ENCODE assay signal across 8 cellular contexts in genomic region chr15:43799209-43799944, GRCh38. TPM values are rescaled to one million over a fixed set of nuclear protein-coding genes. Genes with fewer than 3 reads are reported as not detected.
DNase-seq lines count a peak whose midpoint lies in the region; ATAC-seq, FAIRE-seq and TF ChIP-seq lines count a peak whose summit lies in the region.

No MANE protein-coding gene starts in this region.

- POLR2A ChIA-PET in HepG2 (lab: Yijun Ruan, JAX) = interaction anchor here (3.4 to 5.2 kb wide), 2 partner anchors 23 to 25 kb away, joined by 10 to 34 read pairs; partner anchors contain the start of genes ELL3 and MFAP1

- peaks cover 15% of the 10 kb centered on the region for H4K20me1 ChIP-seq in HepG2 (ENCODE audit: insufficient read depth, low read length)

- H3K79me2 ChIP-seq in HepG2 (ENCODE audit: insufficient read depth, low read length) = peaks cover 19% of the 10 kb centered on the region

- H3K4me2 ChIP-seq in HepG2 (ENCODE audit: low read depth, low read length) = no peak overlapping the region

- WGBS in heart left ventricle, 4 donors = 85 to 92% (median 91%) methylated on average over 16 of the region's 16 CpGs
- 95% methylated on average over 16 of the region's 16 CpGs for WGBS in HepG2 (ENCODE audit: low lambda C conversion rate)

- DNase-seq in heart left ventricle (no peak), cardiac septum (ENCODE audit: low spot score) (no peak), HepG2 (ENCODE audit: low spot score) (no peak), uterus (no peak), SKM-1 treated with dmso at 0.1 percent for 144 hours (lab: John Stamatoyannopoulos, UW; ENCODE audit: unreplicated experiment) (no peak), NCI-H1092 (lab: John Stamatoyannopoulos, UW) (no peak)
- DNase-seq in stimulated activated CD4-positive, alpha-beta T cell treated with anti-CD3 and anti-CD28 coated beads, Interleukin-15, amount 100 ng/mL, for 24 hours = no peak

- BruUV-seq in HepG2 (replicated peaks; lab: Mats Ljungman, UMichigan) = no TSS peak

- no peak for TF ChIP-seq RAD21 in HepG2 (CRISPR knock-in tag; IDR thresholded peaks at IDR 0.05)

- H3K9me3 ChIP-seq in heart left ventricle (no peaks in the 10 kb centered on the region), HepG2 (ENCODE audit: low read length) (no peaks in the 10 kb centered on the region), uterus (no peaks in the 10 kb centered on the region)

- CTCF ChIA-PET in HepG2 (lab: Yijun Ruan, JAX; ENCODE audit: low intra/inter-chr PET ratio, low total read pairs) = no interaction called here

- no peak for ATAC-seq in heart left ventricle
- peak; percentile 13 for ATAC-seq in HepG2

- no peak overlapping the region for H2AFZ ChIP-seq in HepG2 (ENCODE audit: low read length)

- intact Hi-C loops in heart left ventricle (cut with DNase I) = no loop called here
- intact Hi-C loops in cardiac septum (cut with DNase I) = no loop called here
- intact Hi-C loops in HepG2 (cut with micrococcal nuclease; ENCODE audit: unreplicated experiment) = no loop called here
- intact Hi-C loops in uterus (cut with DNase I; ENCODE audit: low total_unique reads) = no loop called here

- TF ChIP-seq POLR2A in heart left ventricle (IDR thresholded peaks at IDR 0.05) (no peak), HepG2 (IDR thresholded peaks at IDR 0.05; ENCODE audit: insufficient read depth in 1 of 2, low read depth in 2 of 2, low read length in 2 of 2) (no peak), uterus (IDR thresholded peaks at IDR 0.05) (no peak)

- TF ChIP-seq CTCF in heart left ventricle (IDR thresholded peaks at IDR 0.05) (no peak), VCaP (conservative IDR thresholded peaks at IDR 0.05) (no peak), HepG2 (CRISPR knock-in tag; IDR thresholded peaks at IDR 0.05) (no peak), uterus (IDR thresholded peaks at IDR 0.05) (no peak)

- no peak for TF ChIP-seq EP300 in HepG2 (IDR thresholded peaks at IDR 0.05; ENCODE audit: low read depth in 2 of 2, low read length in 2 of 2)
- TF ChIP-seq EP300 in HepG2 (CRISPR knock-in tag; IDR thresholded peaks at IDR 0.05; ENCODE audit: borderline replicate concordance) = no peak

- peaks cover 4 to 62% (median 43%) of the 10 kb centered on the region in 12 donors for H3K4me1 ChIP-seq in heart left ventricle
- peaks cover 60% of the 10 kb centered on the region for H3K4me1 ChIP-seq in HepG2 (ENCODE audit: insufficient read depth, low read length)
- H3K4me1 ChIP-seq in uterus = peaks cover 0 to 12% of the 10 kb centered on the region in 2 donors

- H3K27ac ChIP-seq in heart left ventricle = peak overlapping the region; percentile 76 to 95 (median 90)
- H3K27ac ChIP-seq in VCaP = peak overlapping the region; percentile 93
- H3K27ac ChIP-seq in HepG2 (ENCODE audit: extremely low read length, insufficient read depth, low read length) = peak overlapping the region; percentile 71
- peak overlapping the region; percentile 88 to 97 for H3K27ac ChIP-seq in uterus

- no peaks in the 10 kb centered on the region for H3K27me3 ChIP-seq in heart left ventricle
- H3K27me3 ChIP-seq in HepG2 (ENCODE audit: control insufficient read depth in 1 of 2, insufficient read depth in 2 of 2, low read length in 2 of 2) = no peaks in the 10 kb centered on the region; a peak in 1 of 5 replicates
- H3K27me3 ChIP-seq in uterus = no peaks in the 10 kb centered on the region

- H3K4me3 ChIP-seq in heart left ventricle (peak overlapping the region in 1 of 12 donors; percentile 87), HepG2 (replicated peaks in 1 of 3; ENCODE audit: insufficient read depth in 1 of 3, low read depth in 2 of 3, low read length in 3 of 3) (no peak overlapping the region), uterus (no peak overlapping the region)

- H3K9ac ChIP-seq in HepG2 (ENCODE audit: insufficient read depth, low read depth, low read length) = no peak overlapping the region

- H3K36me3 ChIP-seq in heart left ventricle (peaks cover 0 to 86% (median 76%) of the 10 kb centered on the region in 9 donors), HepG2 (replicated peaks in 1 of 2; ENCODE audit: control insufficient read depth in 1 of 2, insufficient read depth in 2 of 2, low read length in 2 of 2) (peaks cover 6 to 28% of the 10 kb centered on the region in 2 experiments), uterus (no peaks in the 10 kb centered on the region)

- in situ Hi-C loops in HepG2 (cut with HindIII; ENCODE audit: extremely low pct_ligation_motif_present, low pct_unique_long_range_greater_than_20kb) = no loop called here

- no peak for FAIRE-seq in HepG2 (lab: Jason Lieb, UNC)

RNA-seq across cellular contexts. Expression of gene SERINC4, which starts 0.6 kb away (rescaled TPM):
- under 1 TPM in 8 of 9 donors, not detected in 1; 0.14 to 0.37 (median 0.31) TPM for total RNA-seq in heart left ventricle
- under 1 TPM; 0.25 to 0.42 TPM for polyA plus RNA-seq in heart left ventricle
- total RNA-seq in cardiac septum = 0.43 TPM
- not detected in 2 replicates for total RNA-seq in HepG2 (2016; rRNA removed; fragmentation: Illumina TruSeq; extraction: Trizol)
- total RNA-seq in HepG2 (2016; cell fraction: cytosol; rRNA removed; fragmentation: Illumina TruSeq; extraction: Trizol; ENCODE audit: low read depth) = not detected in 2 replicates
- total RNA-seq in HepG2 (2016; cell fraction: insoluble cytoplasmic fraction; rRNA removed; fragmentation: Illumina TruSeq; extraction: Trizol) = 0.09 TPM in 1 of 2 replicates, not detected in the other
- not detected in 2 replicates for total RNA-seq in HepG2 (2016; cell fraction: membrane; rRNA removed; fragmentation: Illumina TruSeq; extraction: Trizol)
- total RNA-seq in HepG2 (2016; cell fraction: nucleus; rRNA removed; fragmentation: Illumina TruSeq; extraction: Trizol) = not detected in 2 replicates
- 0.04 TPM in 1 of 2 replicates, not detected in the other for polyA plus RNA-seq in HepG2 (2011; rRNA removed)
- polyA plus RNA-seq in HepG2 (2011; cell fraction: cytosol; rRNA removed) = not detected in 2 replicates
- polyA plus RNA-seq in HepG2 (2011; cell fraction: nucleus; rRNA removed) = 0.10 TPM in 2 replicates
- not detected in 2 replicates for polyA plus RNA-seq in HepG2 (2012)
- polyA plus RNA-seq in HepG2 (2016; cell fraction: cytosol; fragmentation: Illumina TruSeq; extraction: Trizol; ENCODE audit: low read depth) = not detected in 2 replicates
- not detected in 2 replicates for polyA plus RNA-seq in HepG2 (2016; cell fraction: insoluble cytoplasmic fraction; fragmentation: Illumina TruSeq; extraction: Trizol; ENCODE audit: low read depth)
- polyA plus RNA-seq in HepG2 (2016; cell fraction: membrane; fragmentation: Illumina TruSeq; extraction: Trizol; ENCODE audit: low read depth) = not detected in 2 replicates
- not detected in 2 replicates for polyA plus RNA-seq in HepG2 (2016; cell fraction: nucleus; fragmentation: Illumina TruSeq; extraction: Trizol; ENCODE audit: insufficient read depth, low read depth)
- polyA minus RNA-seq in HepG2 (2011; rRNA and poly(A)+ RNA removed; ENCODE audit: low replicate concordance) = 2.4 TPM in 1 of 2 replicates, not detected in the other
- polyA minus RNA-seq in HepG2 (2011; cell fraction: cytosol; rRNA and poly(A)+ RNA removed) = not detected in 2 replicates
- polyA minus RNA-seq in HepG2 (2011; cell fraction: nucleus; rRNA and poly(A)+ RNA removed) = 0.13 TPM in 1 of 2 replicates, not detected in the other
- under 1 TPM in 2 of 4 donors, not detected in 2; 0.28 to 0.49 TPM for total RNA-seq in uterus

RNA-seq across cellular contexts. Expression of gene HYPK, which starts 1.0 kb away (rescaled TPM):
- total RNA-seq in heart left ventricle (10 to 100 TPM; 10.3 to 16.5 (median 13.6) TPM), cardiac septum (11.7 TPM), HepG2 (2016; rRNA removed; fragmentation: Illumina TruSeq; extraction: Trizol) (9.4 and 13.5 TPM in 2 replicates), uterus (10 to 100 TPM in 3 of 4 donors, 1 to 10 TPM in 1; 4.8 to 42.3 (median 14.1) TPM)
- polyA plus RNA-seq in heart left ventricle (10 to 100 TPM; 42.9 to 56.5 TPM), HepG2 (2011; rRNA removed) (12.7 and 16.5 TPM in 2 replicates)
- 9.3 and 10.3 TPM in 2 replicates for total RNA-seq in HepG2 (2016; cell fraction: cytosol; rRNA removed; fragmentation: Illumina TruSeq; extraction: Trizol; ENCODE audit: low read depth)
- 12.9 and 17.9 TPM in 2 replicates for total RNA-seq in HepG2 (2016; cell fraction: insoluble cytoplasmic fraction; rRNA removed; fragmentation: Illumina TruSeq; extraction: Trizol)
- 10.1 and 12.4 TPM in 2 replicates for total RNA-seq in HepG2 (2016; cell fraction: membrane; rRNA removed; fragmentation: Illumina TruSeq; extraction: Trizol)
- total RNA-seq in HepG2 (2016; cell fraction: nucleus; rRNA removed; fragmentation: Illumina TruSeq; extraction: Trizol) = 18.0 and 18.7 TPM in 2 replicates
- 1.7 and 1.9 TPM in 2 replicates for polyA plus RNA-seq in HepG2 (2011; cell fraction: cytosol; rRNA removed)
- polyA plus RNA-seq in HepG2 (2011; cell fraction: nucleus; rRNA removed) = 16.8 and 20.9 TPM in 2 replicates
- 4.8 and 7.1 TPM in 2 replicates for polyA plus RNA-seq in HepG2 (2012)
- 1.4 and 1.7 TPM in 2 replicates for polyA plus RNA-seq in HepG2 (2016; cell fraction: cytosol; fragmentation: Illumina TruSeq; extraction: Trizol; ENCODE audit: low read depth)
- polyA plus RNA-seq in HepG2 (2016; cell fraction: insoluble cytoplasmic fraction; fragmentation: Illumina TruSeq; extraction: Trizol; ENCODE audit: low read depth) = 3.9 and 4.7 TPM in 2 replicates
- polyA plus RNA-seq in HepG2 (2016; cell fraction: membrane; fragmentation: Illumina TruSeq; extraction: Trizol; ENCODE audit: low read depth) = 1.9 and 3.9 TPM in 2 replicates
- 12.2 and 12.8 TPM in 2 replicates for polyA plus RNA-seq in HepG2 (2016; cell fraction: nucleus; fragmentation: Illumina TruSeq; extraction: Trizol; ENCODE audit: insufficient read depth, low read depth)
- 6.7 and 7.4 TPM in 2 replicates for polyA minus RNA-seq in HepG2 (2011; rRNA and poly(A)+ RNA removed; ENCODE audit: low replicate concordance)
- 4.2 and 8.4 TPM in 2 replicates for polyA minus RNA-seq in HepG2 (2011; cell fraction: cytosol; rRNA and poly(A)+ RNA removed)
- polyA minus RNA-seq in HepG2 (2011; cell fraction: nucleus; rRNA and poly(A)+ RNA removed) = 24.1 and 29.1 TPM in 2 replicates

RNA-seq across cellular contexts. Expression of gene SERF2, which starts 7.3 kb away (rescaled TPM):
- total RNA-seq in heart left ventricle = 1,000 to 10,000 TPM in 3 of 9 donors, 100 to 1,000 TPM in 6; 705 to 1,199 (median 843) TPM
- polyA plus RNA-seq in heart left ventricle = 1,000 to 10,000 TPM; 1,530 to 4,156 TPM
- total RNA-seq in cardiac septum = 943 TPM
- 1,257 and 1,308 TPM in 2 replicates for total RNA-seq in HepG2 (2016; rRNA removed; fragmentation: Illumina TruSeq; extraction: Trizol)
- total RNA-seq in HepG2 (2016; cell fraction: cytosol; rRNA removed; fragmentation: Illumina TruSeq; extraction: Trizol; ENCODE audit: low read depth) = 535 and 754 TPM in 2 replicates
- total RNA-seq in HepG2 (2016; cell fraction: insoluble cytoplasmic fraction; rRNA removed; fragmentation: Illumina TruSeq; extraction: Trizol) = 1,238 and 1,246 TPM in 2 replicates
- total RNA-seq in HepG2 (2016; cell fraction: membrane; rRNA removed; fragmentation: Illumina TruSeq; extraction: Trizol) = 987 and 1,243 TPM in 2 replicates
- 431 and 520 TPM in 2 replicates for total RNA-seq in HepG2 (2016; cell fraction: nucleus; rRNA removed; fragmentation: Illumina TruSeq; extraction: Trizol)
- 707 and 811 TPM in 2 replicates for polyA plus RNA-seq in HepG2 (2011; rRNA removed)
- 569 and 1,388 TPM in 2 replicates for polyA plus RNA-seq in HepG2 (2011; cell fraction: cytosol; rRNA removed)
- polyA plus RNA-seq in HepG2 (2011; cell fraction: nucleus; rRNA removed) = 699 and 772 TPM in 2 replicates
- 584 and 625 TPM in 2 replicates for polyA plus RNA-seq in HepG2 (2012)
- polyA plus RNA-seq in HepG2 (2016; cell fraction: cytosol; fragmentation: Illumina TruSeq; extraction: Trizol; ENCODE audit: low read depth) = 501 and 704 TPM in 2 replicates
- 1,095 and 1,148 TPM in 2 replicates for polyA plus RNA-seq in HepG2 (2016; cell fraction: insoluble cytoplasmic fraction; fragmentation: Illumina TruSeq; extraction: Trizol; ENCODE audit: low read depth)
- 829 and 1,016 TPM in 2 replicates for polyA plus RNA-seq in HepG2 (2016; cell fraction: membrane; fragmentation: Illumina TruSeq; extraction: Trizol; ENCODE audit: low read depth)
- 767 and 788 TPM in 2 replicates for polyA plus RNA-seq in HepG2 (2016; cell fraction: nucleus; fragmentation: Illumina TruSeq; extraction: Trizol; ENCODE audit: insufficient read depth, low read depth)
- polyA minus RNA-seq in HepG2 (2011; rRNA and poly(A)+ RNA removed; ENCODE audit: low replicate concordance) = 804 and 856 TPM in 2 replicates
- polyA minus RNA-seq in HepG2 (2011; cell fraction: cytosol; rRNA and poly(A)+ RNA removed) = 126 and 152 TPM in 2 replicates
- 163 and 169 TPM in 2 replicates for polyA minus RNA-seq in HepG2 (2011; cell fraction: nucleus; rRNA and poly(A)+ RNA removed)
- total RNA-seq in uterus = 100 to 1,000 TPM; 131 to 715 (median 367) TPM

RNA-seq across cellular contexts. Expression of gene ELL3, which starts 22.6 kb away (rescaled TPM):
- total RNA-seq in heart left ventricle (1 to 10 TPM in 5 of 9 donors, under 1 TPM in 4; 0.35 to 6.3 (median 1.0) TPM), cardiac septum (2.2 TPM), HepG2 (2016; rRNA removed; fragmentation: Illumina TruSeq; extraction: Trizol) (5.8 and 6.1 TPM in 2 replicates), uterus (1 to 10 TPM in 2 of 4 donors, under 1 TPM in 1, not detected in 1; 0.59 to 9.6 (median 9.6) TPM)
- polyA plus RNA-seq in heart left ventricle (1 to 10 TPM in 1 of 2 donors, under 1 TPM in 1; 0.86 to 1.1 TPM), HepG2 (2011; rRNA removed) (8.8 and 9.1 TPM in 2 replicates)
- 1.9 and 3.2 TPM in 2 replicates for total RNA-seq in HepG2 (2016; cell fraction: cytosol; rRNA removed; fragmentation: Illumina TruSeq; extraction: Trizol; ENCODE audit: low read depth)
- 6.7 and 7.2 TPM in 2 replicates for total RNA-seq in HepG2 (2016; cell fraction: insoluble cytoplasmic fraction; rRNA removed; fragmentation: Illumina TruSeq; extraction: Trizol)
- 2.9 and 3.4 TPM in 2 replicates for total RNA-seq in HepG2 (2016; cell fraction: membrane; rRNA removed; fragmentation: Illumina TruSeq; extraction: Trizol)
- total RNA-seq in HepG2 (2016; cell fraction: nucleus; rRNA removed; fragmentation: Illumina TruSeq; extraction: Trizol) = 5.9 and 8.5 TPM in 2 replicates
- 5.0 and 6.3 TPM in 2 replicates for polyA plus RNA-seq in HepG2 (2011; cell fraction: cytosol; rRNA removed)
- polyA plus RNA-seq in HepG2 (2011; cell fraction: nucleus; rRNA removed) = 18.3 and 18.6 TPM in 2 replicates
- polyA plus RNA-seq in HepG2 (2012) = 4.2 and 4.8 TPM in 2 replicates
- 1.6 and 1.7 TPM in 2 replicates for polyA plus RNA-seq in HepG2 (2016; cell fraction: cytosol; fragmentation: Illumina TruSeq; extraction: Trizol; ENCODE audit: low read depth)
- polyA plus RNA-seq in HepG2 (2016; cell fraction: insoluble cytoplasmic fraction; fragmentation: Illumina TruSeq; extraction: Trizol; ENCODE audit: low read depth) = 5.0 and 5.2 TPM in 2 replicates
- 1.9 and 3.1 TPM in 2 replicates for polyA plus RNA-seq in HepG2 (2016; cell fraction: membrane; fragmentation: Illumina TruSeq; extraction: Trizol; ENCODE audit: low read depth)
- polyA plus RNA-seq in HepG2 (2016; cell fraction: nucleus; fragmentation: Illumina TruSeq; extraction: Trizol; ENCODE audit: insufficient read depth, low read depth) = 8.2 and 10.0 TPM in 2 replicates
- 15.0 and 20.6 TPM in 2 replicates for polyA minus RNA-seq in HepG2 (2011; rRNA and poly(A)+ RNA removed; ENCODE audit: low replicate concordance)
- 3.4 and 3.7 TPM in 2 replicates for polyA minus RNA-seq in HepG2 (2011; cell fraction: cytosol; rRNA and poly(A)+ RNA removed)
- 9.5 and 9.9 TPM in 2 replicates for polyA minus RNA-seq in HepG2 (2011; cell fraction: nucleus; rRNA and poly(A)+ RNA removed)

RNA-seq across cellular contexts. Expression of gene MFAP1, which starts 25.1 kb away (rescaled TPM):
- total RNA-seq in heart left ventricle (10 to 100 TPM; 13.2 to 22.3 (median 20.2) TPM), cardiac septum (19.8 TPM), HepG2 (2016; rRNA removed; fragmentation: Illumina TruSeq; extraction: Trizol) (39.5 and 56.9 TPM in 2 replicates), uterus (10 to 100 TPM in 3 of 4 donors, 1 to 10 TPM in 1; 9.5 to 26.3 (median 15.1) TPM)
- polyA plus RNA-seq in heart left ventricle (10 to 100 TPM; 13.7 to 35.5 TPM), HepG2 (2011; rRNA removed) (10.8 and 11.8 TPM in 2 replicates)
- 5.1 and 7.1 TPM in 2 replicates for total RNA-seq in HepG2 (2016; cell fraction: cytosol; rRNA removed; fragmentation: Illumina TruSeq; extraction: Trizol; ENCODE audit: low read depth)
- 41.8 and 58.7 TPM in 2 replicates for total RNA-seq in HepG2 (2016; cell fraction: insoluble cytoplasmic fraction; rRNA removed; fragmentation: Illumina TruSeq; extraction: Trizol)
- total RNA-seq in HepG2 (2016; cell fraction: membrane; rRNA removed; fragmentation: Illumina TruSeq; extraction: Trizol) = 9.6 and 12.5 TPM in 2 replicates
- 18.3 and 18.4 TPM in 2 replicates for total RNA-seq in HepG2 (2016; cell fraction: nucleus; rRNA removed; fragmentation: Illumina TruSeq; extraction: Trizol)
- polyA plus RNA-seq in HepG2 (2011; cell fraction: cytosol; rRNA removed) = 9.0 and 13.4 TPM in 2 replicates
- polyA plus RNA-seq in HepG2 (2011; cell fraction: nucleus; rRNA removed) = 3.5 and 4.5 TPM in 2 replicates
- polyA plus RNA-seq in HepG2 (2012) = 22.2 and 24.6 TPM in 2 replicates
- polyA plus RNA-seq in HepG2 (2016; cell fraction: cytosol; fragmentation: Illumina TruSeq; extraction: Trizol; ENCODE audit: low read depth) = 2.1 and 2.4 TPM in 2 replicates
- polyA plus RNA-seq in HepG2 (2016; cell fraction: insoluble cytoplasmic fraction; fragmentation: Illumina TruSeq; extraction: Trizol; ENCODE audit: low read depth) = 49.0 and 55.0 TPM in 2 replicates
- polyA plus RNA-seq in HepG2 (2016; cell fraction: membrane; fragmentation: Illumina TruSeq; extraction: Trizol; ENCODE audit: low read depth) = 3.5 and 4.3 TPM in 2 replicates
- 18.8 and 21.9 TPM in 2 replicates for polyA plus RNA-seq in HepG2 (2016; cell fraction: nucleus; fragmentation: Illumina TruSeq; extraction: Trizol; ENCODE audit: insufficient read depth, low read depth)
- polyA minus RNA-seq in HepG2 (2011; rRNA and poly(A)+ RNA removed; ENCODE audit: low replicate concordance) = 8.8 and 25.5 TPM in 2 replicates
- 12.1 and 12.8 TPM in 2 replicates for polyA minus RNA-seq in HepG2 (2011; cell fraction: cytosol; rRNA and poly(A)+ RNA removed)
- polyA minus RNA-seq in HepG2 (2011; cell fraction: nucleus; rRNA and poly(A)+ RNA removed) = 9.9 and 13.4 TPM in 2 replicates
